In the genomic region with DNA sequence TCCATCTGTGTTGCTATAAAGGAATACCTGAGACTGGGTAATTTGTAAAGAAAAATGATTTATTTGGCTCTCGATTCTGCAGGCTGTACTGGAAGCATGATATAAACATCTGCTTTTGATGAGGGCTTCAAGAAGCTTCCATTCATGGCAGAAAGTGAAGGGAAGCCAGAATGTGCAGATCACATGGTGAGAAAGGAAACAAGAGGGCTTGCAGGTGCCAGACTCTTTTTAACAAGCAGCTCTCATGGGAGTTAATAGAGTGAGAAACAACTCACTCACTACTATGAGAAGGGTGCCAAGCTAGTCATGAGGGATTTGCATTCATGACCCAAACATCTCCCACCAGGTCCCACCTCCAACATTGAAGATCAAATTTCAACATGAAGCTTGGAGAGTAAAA, we compare ENCODE assay signal across 16 cellular contexts.
"Had no signal": no experiment of that assay in that cellular context is flagged by ENCODE, and none has a peak within 500 bp of the region (broad histone marks: within the 10 kb centered on the region; RNA-seq: fewer than 3 reads in every experiment).

No MANE protein-coding gene starts in this region.

- H3K9me3 ChIP-seq: upper lobe of right lung, vagina had no signal

- H3K36me3 ChIP-seq: esophagus squamous epithelium, heart left ventricle, spleen, tibial artery, upper lobe of right lung, vagina had no signal

- H3K4me3 ChIP-seq: esophagus squamous epithelium, heart left ventricle, mucosa of descending colon, spleen, tibial artery, upper lobe of right lung, vagina had no signal

- H3K27ac ChIP-seq: esophagus squamous epithelium, heart left ventricle, spleen, tibial artery, upper lobe of right lung, vagina had no signal

- ATAC-seq: heart left ventricle; mucosa of descending colon; naive thymus-derived CD8-positive, alpha-beta T cell; sciatic nerve; stimulated activated memory B cell treated with anti-CD40 and anti-IgM and Interleukin-4, amounts not matched to agents 10 μg/mL and 1 μg/mL and 100 μg/mL, for 72 hours; upper lobe of right lung had no signal

- H3K27me3 ChIP-seq: esophagus squamous epithelium, heart left ventricle, spleen, tibial artery, upper lobe of right lung, vagina had no signal

- H3K4me1 ChIP-seq: esophagus squamous epithelium, heart left ventricle, spleen, tibial artery, upper lobe of right lung, vagina had no signal

- DNase-seq: esophagus squamous epithelium; heart left ventricle; hypothalamus; kidney glomerular epithelial cell; mucosa of descending colon; naive thymus-derived CD8-positive, alpha-beta T cell; posterior cingulate gyrus; spleen; stimulated activated CD4-positive, alpha-beta T cell treated with anti-CD3 and anti-CD28 coated beads, Interleukin-15, amount 100 ng/mL, for 24 hours; stimulated activated CD4-positive, alpha-beta T cell treated with anti-CD3 and anti-CD28 coated beads, Interleukin-1b, Interleukin-23, amount 100 ng/mL, for 48 hours; stimulated activated CD4-positive, alpha-beta T cell treated with anti-CD3 and anti-CD28 coated beads, Interleukin-4, amount 100 ng/mL, for 24 hours; tibial artery; upper lobe of right lung had no signal
